In the genomic region with DNA sequence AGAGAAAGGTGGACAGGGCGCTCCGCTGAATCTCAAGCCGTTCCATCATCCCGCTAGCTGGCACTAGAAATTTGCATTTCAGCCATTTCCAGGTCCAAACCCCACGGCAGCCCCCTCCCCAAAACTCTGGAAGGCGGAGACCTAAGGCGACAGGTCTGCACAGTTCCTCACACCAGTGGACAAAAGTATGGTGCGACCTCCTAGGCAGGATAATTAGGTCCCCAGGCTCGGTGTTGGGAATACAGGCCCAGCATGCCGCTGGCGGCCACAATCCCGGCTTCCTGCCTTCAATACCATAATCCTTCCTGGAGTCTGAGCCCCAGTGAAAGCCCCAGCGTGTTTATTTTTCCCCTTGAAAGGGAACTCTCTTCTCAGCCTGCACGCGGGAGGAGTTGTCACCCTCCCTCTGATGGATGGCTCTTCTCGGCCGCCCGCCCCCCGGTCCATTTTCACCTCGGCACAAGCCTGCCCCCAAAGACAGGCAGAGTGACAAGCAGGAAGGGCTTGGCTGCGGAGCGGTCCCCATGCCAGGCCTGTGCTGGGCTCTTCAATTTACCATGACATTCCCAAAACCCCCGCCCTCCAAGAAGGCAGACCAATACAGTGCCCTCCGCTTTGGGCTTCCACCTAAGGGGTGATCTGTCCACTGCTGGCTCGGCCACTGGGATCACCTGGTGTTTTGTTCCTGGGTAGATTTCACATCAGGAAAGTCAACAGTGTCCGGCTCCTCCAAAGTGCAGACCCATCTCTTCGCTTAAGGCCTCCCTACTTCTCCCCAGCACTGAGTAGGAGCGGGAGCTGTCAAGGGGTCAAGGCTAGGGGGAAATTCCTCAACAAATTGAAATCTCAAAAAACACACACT, we compare ENCODE assay signal across 13 cellular contexts.
DNase-seq lines count a peak whose midpoint lies in the region; ATAC-seq and TF ChIP-seq lines count a peak whose summit lies in the region.
"Had no signal": no experiment of that assay in that cellular context is flagged by ENCODE, and none has a peak within 500 bp of the region (broad histone marks: within the 10 kb centered on the region; RNA-seq: fewer than 3 reads in every experiment).

No MANE protein-coding gene starts in this region.

- no peaks in the 10 kb centered on the region for H3K27me3 ChIP-seq in tibial artery

- ATAC-seq in HG02852 (IDR thresholded peaks at IDR 0.05; ENCODE audit: unreplicated experiment) (no peak), HG03460 (IDR thresholded peaks at IDR 0.05; ENCODE audit: unreplicated experiment) (no peak)

- peak overlapping the region; percentile 62 to 65 for H3K4me3 ChIP-seq in tibial artery
- H3K4me3 ChIP-seq: SJSA1 had no signal

- TF ChIP-seq CTCF in tibial artery (IDR thresholded peaks at IDR 0.05): no peak

- peaks cover 0 to 6% (median 4%) of the 10 kb centered on the region in 3 donors for H3K36me3 ChIP-seq in tibial artery
- H3K36me3 ChIP-seq: SJSA1 had no signal

- intact Hi-C loops in tibial artery (cut with DNase I; ENCODE audit: low total_unique reads): loop anchor here (5.0 kb wide), 2 partner anchors 139 to 259 kb away; no protein-coding TSS in a partner anchor

- H3K4me1 ChIP-seq in tibial artery: peaks cover 0 to 28% (median 13%) of the 10 kb centered on the region in 4 donors

- H3K9me3 ChIP-seq in tibial artery: no peaks in the 10 kb centered on the region

- DNase-seq in NCI-H1092 (lab: John Stamatoyannopoulos, UW): peak; percentile 1
- DNase-seq in NCI-H1092 treated with DMSO at 0.1 percent for 48 hours (lab: John Stamatoyannopoulos, UW): no peak
- DNase-seq in epithelial cell of prostate (ENCODE audit: low read depth, low spot score): no peak
- peak; percentile 65 for DNase-seq in midbrain (lab: John Stamatoyannopoulos, UW)
- DNase-seq in tibial artery: peak in 1 of 2 donors; percentile 47
- DNase-seq in AG20443 (ENCODE audit: low spot score): no peak
- DNase-seq: effector CD4-positive, alpha-beta T cell; NCI-H187 treated with DMSO at 0.1 percent for 48 hours; stimulated activated CD8-positive, alpha-beta memory T cell treated with anti-CD3 and anti-CD28 coated beads, Interleukin-4, amount 100 ng/mL, for 48 hours had no signal

- H3K27ac ChIP-seq in epithelial cell of prostate (peak overlapping the region; percentile 58), tibial artery (peak overlapping the region; percentile 76 to 82)
- H3K27ac ChIP-seq: 22Rv1, SJSA1 had no signal

Comparison
In these comparisons a context has a peak if more than half of its experiments do, and no peak if none do; other contexts are left out.
1. DNase-seq: peak in NCI-H1092 (single experiment) and midbrain (single experiment); none in NCI-H1092 treated with DMSO at 0.1 percent for 48 hours (single experiment), epithelial cell of prostate (single experiment) and AG20443 (single experiment).